Comparison of ENCODE assay signal across 23 cellular contexts in the genomic region with DNA sequence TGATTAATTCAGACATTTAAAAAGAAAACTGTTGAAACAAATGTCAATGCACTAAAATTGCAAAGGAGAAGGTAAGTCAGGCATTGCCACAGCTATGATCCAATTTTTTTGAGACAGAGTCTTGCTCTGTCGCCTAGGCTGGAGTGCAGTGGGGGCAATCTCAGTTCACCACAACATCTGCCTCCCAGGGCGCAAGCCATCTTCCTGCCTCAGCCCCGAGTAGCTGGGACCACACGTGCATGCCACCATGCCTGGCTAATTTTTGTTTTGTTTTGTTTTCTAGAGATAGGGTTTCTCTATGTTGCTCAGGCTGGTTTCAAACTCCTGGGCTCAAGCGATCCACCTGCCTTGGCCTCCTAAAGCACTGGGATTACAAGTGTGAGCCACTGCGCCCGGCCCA.
A peak's percentile ranks its signal among the peaks of the same experiment; 100 is the strongest.
DNase-seq lines count a peak whose midpoint lies in the region; ATAC-seq and TF ChIP-seq lines count a peak whose summit lies in the region.
"Had no signal": no experiment of that assay in that cellular context is flagged by ENCODE, and none has a peak within 500 bp of the region (broad histone marks: within the 10 kb centered on the region; RNA-seq: fewer than 3 reads in every experiment).

No MANE protein-coding gene starts in this region.

- peaks cover 0 to 10% (median 5%) of the 10 kb centered on the region in 10 experiments; a peak in 10 of 20 replicates for H3K4me1 ChIP-seq in BLaER1 treated with 17β-estradiol and CSF1 and Interleukin-3, amounts not matched to agents 10 nM and 100 nM
- 0 out of 2 replicates have a peak, but pooled peaks cover 3% of the 10 kb centered on the region for H3K4me1 ChIP-seq in MM.1S (ENCODE audit: low read length)

- H3K9me3 ChIP-seq in BLaER1 treated with 17β-estradiol and CSF1 and Interleukin-3, amounts not matched to agents 10 nM and 100 nM (replicated peaks in 1 of 11): no peaks in the 10 kb centered on the region
- no peaks in the 10 kb centered on the region for H3K9me3 ChIP-seq in MM.1S (replicated peaks; ENCODE audit: insufficient read depth, low read length)
- H3K9me3 ChIP-seq: BE2C had no signal

- TF ChIP-seq CTCF in MM.1S (IDR thresholded peaks at IDR 0.05; ENCODE audit: low read length): no peak

- H2AFZ ChIP-seq in MM.1S (ENCODE audit: low read length): 0 out of 2 replicates have a peak overlapping the region, but pooled peaks have one; percentile 15

- H3K9me2 ChIP-seq in MM.1S (replicated peaks; ENCODE audit: insufficient read depth, low read length): no peaks in the 10 kb centered on the region

- no peaks in the 10 kb centered on the region for H3K9me3 Mint-ChIP-seq in activated T-helper 17 cell treated with anti-CD3 and anti-CD28 coated beads, Interleukin-2, amount 50 U/mL, for 72 hours
- H3K9me3 Mint-ChIP-seq: CD14-positive monocyte; CD4-positive, alpha-beta memory T cell had no signal

- H3K27me3 ChIP-seq in BLaER1 treated with 17β-estradiol and CSF1 and Interleukin-3, amounts not matched to agents 10 nM and 100 nM: no peaks in the 10 kb centered on the region
- no peaks in the 10 kb centered on the region for H3K27me3 ChIP-seq in MM.1S (replicated peaks; ENCODE audit: insufficient read depth, low read length)
- H3K27me3 ChIP-seq: BE2C had no signal

- no peaks in the 10 kb centered on the region for H3K27me3 Mint-ChIP-seq in activated T-helper 17 cell treated with anti-CD3 and anti-CD28 coated beads, Interleukin-2, amount 50 U/mL, for 72 hours

- H3K79me2 ChIP-seq in MM.1S (ENCODE audit: low read length): no peaks in the 10 kb centered on the region

- peaks cover 0 to 99% (median 0%) of the 10 kb centered on the region in 11 experiments; a peak in 5 of 22 replicates for H4K20me1 ChIP-seq in BLaER1 treated with 17β-estradiol and CSF1 and Interleukin-3, amounts not matched to agents 10 nM and 100 nM
- no peaks in the 10 kb centered on the region for H4K20me1 ChIP-seq in MM.1S (ENCODE audit: insufficient read depth, low read length)

- peak overlapping the region; percentile 20 for H3K4me3 Mint-ChIP-seq in activated T-helper 17 cell treated with anti-CD3 and anti-CD28 coated beads, Interleukin-2, amount 50 U/mL, for 72 hours
- H3K4me3 Mint-ChIP-seq: CD14-positive monocyte; CD4-positive, CD25-positive, alpha-beta regulatory T cell; CD8-positive, alpha-beta memory T cell had no signal

- H3K4me1 Mint-ChIP-seq in activated T-helper 17 cell treated with anti-CD3 and anti-CD28 coated beads, Interleukin-2, amount 50 U/mL, for 72 hours: peaks cover 3% of the 10 kb centered on the region
- H3K4me1 Mint-ChIP-seq: CD14-positive monocyte; CD4-positive, CD25-positive, alpha-beta regulatory T cell had no signal

- H3K4me2 ChIP-seq in BLaER1 treated with 17β-estradiol and CSF1 and Interleukin-3, amounts not matched to agents 10 nM and 100 nM: peak overlapping the region in 7 of 11 experiments; percentile 17 to 55 (median 37); a peak in 8 of 22 replicates
- 0 out of 2 replicates have a peak overlapping the region, but pooled peaks have one; percentile 0 for H3K4me2 ChIP-seq in MM.1S (ENCODE audit: low read depth, low read length)

- H3K9ac ChIP-seq in BLaER1 treated with 17β-estradiol and CSF1 and Interleukin-3, amounts not matched to agents 10 nM and 100 nM: no peak overlapping the region
- H3K9ac ChIP-seq in MM.1S (ENCODE audit: low read length): no peak overlapping the region

- ATAC-seq in activated T-helper 17 cell treated with anti-CD3 and anti-CD28 coated beads, Interleukin-2, amount 50 U/mL, for 72 hours (replicated peaks): no peak
- ATAC-seq in HG02642 (IDR thresholded peaks at IDR 0.05; ENCODE audit: poor library complexity, unreplicated experiment): no peak
- ATAC-seq: GM12878 had no signal

- no peak overlapping the region for H3K4me3 ChIP-seq in BLaER1 treated with 17β-estradiol and CSF1 and Interleukin-3, amounts not matched to agents 10 nM and 100 nM
- no peak overlapping the region for H3K4me3 ChIP-seq in MM.1S (ENCODE audit: low read length)
- H3K4me3 ChIP-seq: GM12878 had no signal

- peak; percentile 60 for DNase-seq in MM.1S
- no peak for DNase-seq in NCI-H2196 (lab: John Stamatoyannopoulos, UW; ENCODE audit: unreplicated experiment)
- DNase-seq in pons (ENCODE audit: low spot score): no peak
- DNase-seq: 8988T; ACHN; BE2C; C1 segment of cervical spinal cord; CD4-positive, alpha-beta memory T cell; CD4-positive, CD25-positive, alpha-beta regulatory T cell; CD8-positive, alpha-beta memory T cell; COR-L47; DMS 273 treated with DMSO at 0.1 percent for 48 hours; DMS153; DMS53; DMS79; DND-41; EL; GDM1 had no signal

- no peaks in the 10 kb centered on the region for H3K36me3 Mint-ChIP-seq in activated T-helper 17 cell treated with anti-CD3 and anti-CD28 coated beads, Interleukin-2, amount 50 U/mL, for 72 hours (ENCODE audit: low read depth)
- H3K36me3 Mint-ChIP-seq: CD4-positive, alpha-beta memory T cell; CD4-positive, CD25-positive, alpha-beta regulatory T cell; CD8-positive, alpha-beta memory T cell had no signal

- H3K27ac ChIP-seq in BLaER1 treated with 17β-estradiol and CSF1 and Interleukin-3, amounts not matched to agents 10 nM and 100 nM: no peak overlapping the region
- no peak overlapping the region for H3K27ac ChIP-seq in MM.1S (ENCODE audit: low read length)

- H3F3A ChIP-seq in MM.1S (ENCODE audit: insufficient read depth, low read length): no peaks in the 10 kb centered on the region; the same call in 1 of the 2 replicates

- peaks cover 0 to 58% (median 0%) of the 10 kb centered on the region in 11 experiments; a peak in 4 of 22 replicates for H3K36me3 ChIP-seq in BLaER1 treated with 17β-estradiol and CSF1 and Interleukin-3, amounts not matched to agents 10 nM and 100 nM
- H3K36me3 ChIP-seq in MM.1S (replicated peaks; ENCODE audit: insufficient read depth, low read length): no peaks in the 10 kb centered on the region
- H3K36me3 ChIP-seq: BE2C had no signal

- no peak overlapping the region for H3K27ac Mint-ChIP-seq in activated T-helper 17 cell treated with anti-CD3 and anti-CD28 coated beads, Interleukin-2, amount 50 U/mL, for 72 hours
- H3K27ac Mint-ChIP-seq: CD14-positive monocyte; CD4-positive, alpha-beta memory T cell; CD4-positive, CD25-positive, alpha-beta regulatory T cell; CD8-positive, alpha-beta memory T cell had no signal
